In genomic region chr12:124767075-124767821, GRCh38 we compare ENCODE assay signal across 8 cellular contexts.
DNase-seq lines count a peak whose midpoint lies in the region; ATAC-seq and TF ChIP-seq lines count a peak whose summit lies in the region.

No MANE protein-coding gene starts in this region.

- DNase-seq in AG04449 (ENCODE audit: low read depth, low spot score) (no peak), NCI-H345 treated with DMSO at 0.1 percent for 48 hours (lab: John Stamatoyannopoulos, UW; ENCODE audit: unreplicated experiment) (peak; percentile 49), coronary artery (ENCODE audit: low spot score) (no peak), lung microvascular endothelial cell (ENCODE audit: low read depth in 2 of 2) (peak; percentile 60 to 73)
- peak; percentile 95 for DNase-seq in activated CD4-positive, alpha-beta T cell treated with anti-CD3 and anti-CD28 coated beads, Interleukin-2, amount 10 ng/mL, durations not matched to agents 24 days and 14 days
- DNase-seq in stimulated activated CD8-positive, alpha-beta memory T cell treated with anti-CD3 and anti-CD28 coated beads, Interleukin-15, amount 100 ng/mL, for 1 hour (ENCODE audit: low read depth): peak; percentile 75

- peaks cover 24% of the 10 kb centered on the region for H3K27me3 Mint-ChIP-seq in activated CD4-positive, alpha-beta T cell treated with anti-CD3 and anti-CD28 coated beads, Interleukin-2, amount 10 ng/mL, durations not matched to agents 24 days and 14 days

- H3K4me1 Mint-ChIP-seq in activated CD4-positive, alpha-beta T cell treated with anti-CD3 and anti-CD28 coated beads, Interleukin-2, amount 10 ng/mL, durations not matched to agents 24 days and 14 days: peaks cover 14% of the 10 kb centered on the region

- intact Hi-C loops in activated CD4-positive, alpha-beta T cell treated with anti-CD3 and anti-CD28 coated beads, Interleukin-2, amount 10 ng/mL, durations not matched to agents 24 days and 14 days (cut with micrococcal nuclease): loop anchor here (1.0 to 5.0 kb wide), 5 partner anchors 26 to 731 kb away; partner anchors contain the start of gene NCOR2

- peak overlapping the region; percentile 71 to 72 for H3K27ac ChIP-seq in coronary artery

- peaks cover 8% of the 10 kb centered on the region for H3K36me3 Mint-ChIP-seq in activated CD4-positive, alpha-beta T cell treated with anti-CD3 and anti-CD28 coated beads, Interleukin-2, amount 10 ng/mL, durations not matched to agents 24 days and 14 days (ENCODE audit: low read depth)

- H3K4me3 ChIP-seq in AG04449 (ENCODE audit: low read depth, low read length) (no peak overlapping the region), coronary artery (no peak overlapping the region)

- H3K9me3 Mint-ChIP-seq in activated CD4-positive, alpha-beta T cell treated with anti-CD3 and anti-CD28 coated beads, Interleukin-2, amount 10 ng/mL, durations not matched to agents 24 days and 14 days: peaks cover 8% of the 10 kb centered on the region

- CTCF ChIA-PET in AG04449 (lab: Yijun Ruan, JAX): interaction anchor here (0.7 to 9.0 kb wide), 59 partner anchors 9 to 861 kb away, joined by 3 to 83 read pairs (median 5); partner anchors contain the start of gene NCOR2

- peak; percentile 58 for ATAC-seq in GM18508 (IDR thresholded peaks at IDR 0.05; ENCODE audit: insufficient read depth, unreplicated experiment)
- ATAC-seq in HG03039 (IDR thresholded peaks at IDR 0.05; ENCODE audit: unreplicated experiment): peak; percentile 45

- no peak overlapping the region for H3K4me3 Mint-ChIP-seq in activated CD4-positive, alpha-beta T cell treated with anti-CD3 and anti-CD28 coated beads, Interleukin-2, amount 10 ng/mL, durations not matched to agents 24 days and 14 days

- no peak overlapping the region for H3K27ac Mint-ChIP-seq in activated CD4-positive, alpha-beta T cell treated with anti-CD3 and anti-CD28 coated beads, Interleukin-2, amount 10 ng/mL, durations not matched to agents 24 days and 14 days

- TF ChIP-seq CTCF in AG04449 (IDR thresholded peaks at IDR 0.05; ENCODE audit: insufficient read depth, low read length, missing control alignments): peak; percentile 98
- peak; percentile 94 for TF ChIP-seq CTCF in coronary artery (IDR thresholded peaks at IDR 0.05)

- POLR2A ChIA-PET in AG04449 (lab: Yijun Ruan, JAX): no interaction called here

Comparison
In these comparisons a context has a peak if more than half of its experiments do, and no peak if none do; other contexts are left out.
1. DNase-seq: peak in NCI-H345 treated with DMSO at 0.1 percent for 48 hours (single experiment), activated CD4-positive, alpha-beta T cell treated with anti-CD3 and anti-CD28 coated beads, Interleukin-2, amount 10 ng/mL, durations not matched to agents 24 days and 14 days (single experiment), lung microvascular endothelial cell (2 of 2) and stimulated activated CD8-positive, alpha-beta memory T cell treated with anti-CD3 and anti-CD28 coated beads, Interleukin-15, amount 100 ng/mL, for 1 hour (single experiment); none in AG04449 (single experiment) and coronary artery (single experiment).